In the genomic region with DNA sequence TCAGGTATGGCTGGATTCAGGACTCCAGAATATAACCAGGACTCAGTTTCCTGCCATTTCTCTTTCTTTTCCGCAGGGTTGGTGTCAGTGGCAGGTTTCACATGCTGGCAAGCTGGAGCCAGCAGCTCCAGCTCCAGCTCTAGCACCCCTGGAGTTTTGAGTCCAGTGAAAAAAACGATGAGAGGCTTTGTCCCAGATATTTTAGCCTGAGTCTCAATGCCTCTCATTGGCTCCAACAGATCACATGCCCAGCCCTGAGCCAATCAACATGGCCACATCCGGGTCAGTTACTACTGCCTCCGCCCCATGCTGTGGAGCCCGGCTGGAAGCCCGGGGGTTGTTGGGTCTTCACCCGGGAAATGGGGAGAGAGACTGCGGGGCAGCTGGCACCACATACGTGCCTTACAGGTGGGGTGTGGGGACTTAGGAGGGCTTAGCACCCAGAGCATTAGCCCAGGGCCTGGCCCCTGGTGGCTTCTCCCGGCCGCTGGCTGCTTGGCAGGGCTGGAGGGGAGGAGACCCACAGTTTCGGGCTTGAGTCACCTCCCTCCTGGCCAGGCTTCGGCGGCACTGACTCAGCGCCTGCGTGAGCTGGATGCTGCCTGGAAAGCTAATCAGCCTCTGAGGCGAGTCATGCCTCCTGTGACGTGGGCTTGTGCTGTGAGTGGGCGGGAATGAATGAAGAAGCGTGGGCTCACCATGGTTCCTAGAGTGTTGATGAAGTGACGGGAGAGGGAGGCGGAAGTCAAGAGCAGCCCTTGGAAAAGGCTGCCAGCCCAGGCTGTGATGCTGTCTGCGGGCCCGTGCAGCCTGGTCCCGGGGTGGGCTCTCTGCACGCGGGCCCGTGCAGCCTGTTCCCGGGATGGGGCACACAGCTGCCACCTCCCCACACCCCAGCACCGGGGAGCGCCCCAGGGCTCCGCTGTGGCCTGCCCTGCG, we compare ENCODE assay signal across 2 cellular contexts.
TF ChIP-seq lines count a peak whose summit lies in the region.

No MANE protein-coding gene starts in this region.

TF ChIP-seq in HEK293, 187 proteins besides CTCF, POLR2A, EP300 and RAD21 (continues in another document):
- TF ChIP-seq SP2 (tag by site-specific recombination; IDR thresholded peaks at IDR 0.05) = peak; percentile 84
- TF ChIP-seq, protein P1, sequence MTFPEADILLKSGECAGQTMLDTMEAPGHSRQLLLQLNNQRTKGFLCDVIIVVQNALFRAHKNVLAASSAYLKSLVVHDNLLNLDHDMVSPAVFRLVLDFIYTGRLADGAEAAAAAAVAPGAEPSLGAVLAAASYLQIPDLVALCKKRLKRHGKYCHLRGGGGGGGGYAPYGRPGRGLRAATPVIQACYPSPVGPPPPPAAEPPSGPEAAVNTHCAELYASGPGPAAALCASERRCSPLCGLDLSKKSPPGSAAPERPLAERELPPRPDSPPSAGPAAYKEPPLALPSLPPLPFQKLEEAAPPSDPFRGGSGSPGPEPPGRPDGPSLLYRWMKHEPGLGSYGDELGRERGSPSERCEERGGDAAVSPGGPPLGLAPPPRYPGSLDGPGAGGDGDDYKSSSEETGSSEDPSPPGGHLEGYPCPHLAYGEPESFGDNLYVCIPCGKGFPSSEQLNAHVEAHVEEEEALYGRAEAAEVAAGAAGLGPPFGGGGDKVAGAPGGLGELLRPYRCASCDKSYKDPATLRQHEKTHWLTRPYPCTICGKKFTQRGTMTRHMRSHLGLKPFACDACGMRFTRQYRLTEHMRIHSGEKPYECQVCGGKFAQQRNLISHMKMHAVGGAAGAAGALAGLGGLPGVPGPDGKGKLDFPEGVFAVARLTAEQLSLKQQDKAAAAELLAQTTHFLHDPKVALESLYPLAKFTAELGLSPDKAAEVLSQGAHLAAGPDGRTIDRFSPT (tag by site-specific recombination; IDR thresholded peaks at IDR 0.05) = peak; percentile 74; the same call in 1 of the 2 replicates
- TF ChIP-seq, protein P2, sequence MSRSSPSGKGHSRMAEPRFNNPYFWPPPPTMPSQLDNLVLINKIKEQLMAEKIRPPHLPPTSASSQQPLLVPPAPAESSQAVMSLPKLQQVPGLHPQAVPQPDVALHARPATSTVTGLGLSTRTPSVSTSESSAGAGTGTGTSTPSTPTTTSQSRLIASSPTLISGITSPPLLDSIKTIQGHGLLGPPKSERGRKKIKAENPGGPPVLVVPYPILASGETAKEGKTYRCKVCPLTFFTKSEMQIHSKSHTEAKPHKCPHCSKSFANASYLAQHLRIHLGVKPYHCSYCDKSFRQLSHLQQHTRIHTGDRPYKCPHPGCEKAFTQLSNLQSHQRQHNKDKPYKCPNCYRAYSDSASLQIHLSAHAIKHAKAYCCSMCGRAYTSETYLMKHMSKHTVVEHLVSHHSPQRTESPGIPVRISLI (tag by site-specific recombination; IDR thresholded peaks at IDR 0.05) = peak; percentile 75; the same call in 1 of the 2 replicates
- TF ChIP-seq ZNF184 (tag by site-specific recombination; IDR thresholded peaks at IDR 0.05) = no peak
- TF ChIP-seq, protein P3, sequence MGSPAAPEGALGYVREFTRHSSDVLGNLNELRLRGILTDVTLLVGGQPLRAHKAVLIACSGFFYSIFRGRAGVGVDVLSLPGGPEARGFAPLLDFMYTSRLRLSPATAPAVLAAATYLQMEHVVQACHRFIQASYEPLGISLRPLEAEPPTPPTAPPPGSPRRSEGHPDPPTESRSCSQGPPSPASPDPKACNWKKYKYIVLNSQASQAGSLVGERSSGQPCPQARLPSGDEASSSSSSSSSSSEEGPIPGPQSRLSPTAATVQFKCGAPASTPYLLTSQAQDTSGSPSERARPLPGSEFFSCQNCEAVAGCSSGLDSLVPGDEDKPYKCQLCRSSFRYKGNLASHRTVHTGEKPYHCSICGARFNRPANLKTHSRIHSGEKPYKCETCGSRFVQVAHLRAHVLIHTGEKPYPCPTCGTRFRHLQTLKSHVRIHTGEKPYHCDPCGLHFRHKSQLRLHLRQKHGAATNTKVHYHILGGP (tag by site-specific recombination; IDR thresholded peaks at IDR 0.05) = peak; percentile 76
- TF ChIP-seq ZBTB17 (tag by site-specific recombination; IDR thresholded peaks at IDR 0.05) = peak; percentile 90; the same call in 1 of the 2 replicates
- TF ChIP-seq, protein P4, sequence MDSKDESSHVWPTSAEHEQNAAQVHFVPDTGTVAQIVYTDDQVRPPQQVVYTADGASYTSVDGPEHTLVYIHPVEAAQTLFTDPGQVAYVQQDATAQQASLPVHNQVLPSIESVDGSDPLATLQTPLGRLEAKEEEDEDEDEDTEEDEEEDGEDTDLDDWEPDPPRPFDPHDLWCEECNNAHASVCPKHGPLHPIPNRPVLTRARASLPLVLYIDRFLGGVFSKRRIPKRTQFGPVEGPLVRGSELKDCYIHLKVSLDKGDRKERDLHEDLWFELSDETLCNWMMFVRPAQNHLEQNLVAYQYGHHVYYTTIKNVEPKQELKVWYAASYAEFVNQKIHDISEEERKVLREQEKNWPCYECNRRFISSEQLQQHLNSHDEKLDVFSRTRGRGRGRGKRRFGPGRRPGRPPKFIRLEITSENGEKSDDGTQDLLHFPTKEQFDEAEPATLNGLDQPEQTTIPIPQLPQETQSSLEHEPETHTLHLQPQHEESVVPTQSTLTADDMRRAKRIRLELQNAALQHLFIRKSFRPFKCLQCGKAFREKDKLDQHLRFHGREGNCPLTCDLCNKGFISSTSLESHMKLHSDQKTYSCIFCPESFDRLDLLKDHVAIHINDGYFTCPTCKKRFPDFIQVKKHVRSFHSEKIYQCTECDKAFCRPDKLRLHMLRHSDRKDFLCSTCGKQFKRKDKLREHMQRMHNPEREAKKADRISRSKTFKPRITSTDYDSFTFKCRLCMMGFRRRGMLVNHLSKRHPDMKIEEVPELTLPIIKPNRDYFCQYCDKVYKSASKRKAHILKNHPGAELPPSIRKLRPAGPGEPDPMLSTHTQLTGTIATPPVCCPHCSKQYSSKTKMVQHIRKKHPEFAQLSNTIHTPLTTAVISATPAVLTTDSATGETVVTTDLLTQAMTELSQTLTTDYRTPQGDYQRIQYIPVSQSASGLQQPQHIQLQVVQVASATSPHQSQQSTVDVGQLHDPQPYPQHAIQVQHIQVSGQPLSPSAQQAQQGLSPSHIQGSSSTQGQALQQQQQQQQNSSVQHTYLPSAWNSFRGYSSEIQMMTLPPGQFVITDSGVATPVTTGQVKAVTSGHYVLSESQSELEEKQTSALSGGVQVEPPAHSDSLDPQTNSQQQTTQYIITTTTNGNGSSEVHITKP (tag by site-specific recombination; IDR thresholded peaks at IDR 0.05) = peak; percentile 88
- TF ChIP-seq, protein P5, sequence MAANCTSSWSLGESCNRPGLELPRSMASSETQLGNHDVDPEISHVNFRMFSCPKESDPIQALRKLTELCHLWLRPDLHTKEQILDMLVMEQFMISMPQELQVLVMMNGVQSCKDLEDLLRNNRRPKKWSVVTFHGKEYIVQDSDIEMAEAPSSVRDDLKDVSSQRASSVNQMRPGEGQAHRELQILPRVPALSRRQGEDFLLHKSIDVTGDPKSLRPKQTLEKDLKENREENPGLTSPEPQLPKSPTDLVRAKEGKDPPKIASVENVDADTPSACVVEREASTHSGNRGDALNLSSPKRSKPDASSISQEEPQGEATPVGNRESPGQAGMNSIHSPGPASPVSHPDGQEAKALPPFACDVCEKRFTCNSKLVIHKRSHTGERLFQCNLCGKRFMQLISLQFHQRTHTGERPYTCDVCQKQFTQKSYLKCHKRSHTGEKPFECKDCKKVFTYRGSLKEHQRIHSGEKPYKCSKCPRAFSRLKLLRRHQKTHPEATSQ (tag by site-specific recombination; IDR thresholded peaks at IDR 0.05) = no peak
- peak; percentile 91 for TF ChIP-seq ZEB2 (tag by site-specific recombination; IDR thresholded peaks at IDR 0.05)

TF ChIP-seq in GM12878, 131 proteins besides CTCF, POLR2A, EP300 and RAD21 (continues in another document):
- TF ChIP-seq KAT2A (conservative IDR thresholded peaks at IDR 0.05; ENCODE audit: control insufficient read depth, low read depth, low read length) (no peak), SIN3A (IDR thresholded peaks at IDR 0.05; ENCODE audit: low read depth, low read length) (no peak), PAX8 (IDR thresholded peaks at IDR 0.05) (no peak), MYB (IDR thresholded peaks at IDR 0.05; ENCODE audit: borderline replicate concordance, low read depth, low read length) (no peak), PAX5 (IDR thresholded peaks at IDR 0.05; ENCODE audit: borderline replicate concordance, low read depth, low read length) (no peak), SREBF2 (IDR thresholded peaks at IDR 0.05; ENCODE audit: low read length) (no peak), ZNF24 (IDR thresholded peaks at IDR 0.05) (no peak), POLR2AphosphoS5 (IDR thresholded peaks at IDR 0.05; ENCODE audit: low read length) (peak; percentile 54; the same call in 1 of the 2 replicates), EED (IDR thresholded peaks at IDR 0.05; ENCODE audit: low read depth) (no peak), NR2C1 (IDR thresholded peaks at IDR 0.05) (no peak), NFXL1 (IDR thresholded peaks at IDR 0.05; ENCODE audit: borderline replicate concordance) (no peak), ASH2L (IDR thresholded peaks at IDR 0.05; ENCODE audit: borderline replicate concordance, low read depth) (no peak), CEBPB (IDR thresholded peaks at IDR 0.05; ENCODE audit: borderline replicate concordance in 1 of 2, low read depth in 2 of 2, low read length in 2 of 2) (no peak), RB1 (IDR thresholded peaks at IDR 0.05; ENCODE audit: borderline replicate concordance) (no peak), PML (IDR thresholded peaks at IDR 0.05; ENCODE audit: low read length) (peak; percentile 77), CREM (IDR thresholded peaks at IDR 0.05; ENCODE audit: low read depth) (peak; percentile 69)
- TF ChIP-seq, protein P6, sequence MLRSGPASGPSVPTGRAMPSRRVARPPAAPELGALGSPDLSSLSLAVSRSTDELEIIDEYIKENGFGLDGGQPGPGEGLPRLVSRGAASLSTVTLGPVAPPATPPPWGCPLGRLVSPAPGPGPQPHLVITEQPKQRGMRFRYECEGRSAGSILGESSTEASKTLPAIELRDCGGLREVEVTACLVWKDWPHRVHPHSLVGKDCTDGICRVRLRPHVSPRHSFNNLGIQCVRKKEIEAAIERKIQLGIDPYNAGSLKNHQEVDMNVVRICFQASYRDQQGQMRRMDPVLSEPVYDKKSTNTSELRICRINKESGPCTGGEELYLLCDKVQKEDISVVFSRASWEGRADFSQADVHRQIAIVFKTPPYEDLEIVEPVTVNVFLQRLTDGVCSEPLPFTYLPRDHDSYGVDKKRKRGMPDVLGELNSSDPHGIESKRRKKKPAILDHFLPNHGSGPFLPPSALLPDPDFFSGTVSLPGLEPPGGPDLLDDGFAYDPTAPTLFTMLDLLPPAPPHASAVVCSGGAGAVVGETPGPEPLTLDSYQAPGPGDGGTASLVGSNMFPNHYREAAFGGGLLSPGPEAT (IDR thresholded peaks at IDR 0.05; ENCODE audit: low read depth) = no peak
- TF ChIP-seq, protein P7, sequence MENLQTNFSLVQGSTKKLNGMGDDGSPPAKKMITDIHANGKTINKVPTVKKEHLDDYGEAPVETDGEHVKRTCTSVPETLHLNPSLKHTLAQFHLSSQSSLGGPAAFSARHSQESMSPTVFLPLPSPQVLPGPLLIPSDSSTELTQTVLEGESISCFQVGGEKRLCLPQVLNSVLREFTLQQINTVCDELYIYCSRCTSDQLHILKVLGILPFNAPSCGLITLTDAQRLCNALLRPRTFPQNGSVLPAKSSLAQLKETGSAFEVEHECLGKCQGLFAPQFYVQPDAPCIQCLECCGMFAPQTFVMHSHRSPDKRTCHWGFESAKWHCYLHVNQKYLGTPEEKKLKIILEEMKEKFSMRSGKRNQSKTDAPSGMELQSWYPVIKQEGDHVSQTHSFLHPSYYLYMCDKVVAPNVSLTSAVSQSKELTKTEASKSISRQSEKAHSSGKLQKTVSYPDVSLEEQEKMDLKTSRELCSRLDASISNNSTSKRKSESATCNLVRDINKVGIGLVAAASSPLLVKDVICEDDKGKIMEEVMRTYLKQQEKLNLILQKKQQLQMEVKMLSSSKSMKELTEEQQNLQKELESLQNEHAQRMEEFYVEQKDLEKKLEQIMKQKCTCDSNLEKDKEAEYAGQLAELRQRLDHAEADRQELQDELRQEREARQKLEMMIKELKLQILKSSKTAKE (IDR thresholded peaks at IDR 0.05; ENCODE audit: low read depth, poor library complexity, severe bottlenecking) = no peak
- TF ChIP-seq, protein P8, sequence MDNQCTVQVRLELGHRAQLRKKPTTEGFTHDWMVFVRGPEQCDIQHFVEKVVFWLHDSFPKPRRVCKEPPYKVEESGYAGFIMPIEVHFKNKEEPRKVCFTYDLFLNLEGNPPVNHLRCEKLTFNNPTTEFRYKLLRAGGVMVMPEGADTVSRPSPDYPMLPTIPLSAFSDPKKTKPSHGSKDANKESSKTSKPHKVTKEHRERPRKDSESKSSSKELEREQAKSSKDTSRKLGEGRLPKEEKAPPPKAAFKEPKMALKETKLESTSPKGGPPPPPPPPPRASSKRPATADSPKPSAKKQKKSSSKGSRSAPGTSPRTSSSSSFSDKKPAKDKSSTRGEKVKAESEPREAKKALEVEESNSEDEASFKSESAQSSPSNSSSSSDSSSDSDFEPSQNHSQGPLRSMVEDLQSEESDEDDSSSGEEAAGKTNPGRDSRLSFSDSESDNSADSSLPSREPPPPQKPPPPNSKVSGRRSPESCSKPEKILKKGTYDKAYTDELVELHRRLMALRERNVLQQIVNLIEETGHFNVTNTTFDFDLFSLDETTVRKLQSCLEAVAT (IDR thresholded peaks at IDR 0.05) = no peak
- TF ChIP-seq, protein P9, sequence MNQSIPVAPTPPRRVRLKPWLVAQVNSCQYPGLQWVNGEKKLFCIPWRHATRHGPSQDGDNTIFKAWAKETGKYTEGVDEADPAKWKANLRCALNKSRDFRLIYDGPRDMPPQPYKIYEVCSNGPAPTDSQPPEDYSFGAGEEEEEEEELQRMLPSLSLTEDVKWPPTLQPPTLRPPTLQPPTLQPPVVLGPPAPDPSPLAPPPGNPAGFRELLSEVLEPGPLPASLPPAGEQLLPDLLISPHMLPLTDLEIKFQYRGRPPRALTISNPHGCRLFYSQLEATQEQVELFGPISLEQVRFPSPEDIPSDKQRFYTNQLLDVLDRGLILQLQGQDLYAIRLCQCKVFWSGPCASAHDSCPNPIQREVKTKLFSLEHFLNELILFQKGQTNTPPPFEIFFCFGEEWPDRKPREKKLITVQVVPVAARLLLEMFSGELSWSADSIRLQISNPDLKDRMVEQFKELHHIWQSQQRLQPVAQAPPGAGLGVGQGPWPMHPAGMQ (IDR thresholded peaks at IDR 0.05; ENCODE audit: borderline replicate concordance) = no peak
